In genomic region chr3:138356666-138357409, GRCh38 we compare ENCODE assay signal across 26 cellular contexts. TPM values are rescaled to one million over a fixed set of nuclear protein-coding genes. Genes with fewer than 3 reads are reported as not detected.
DNase-seq lines count a peak whose midpoint lies in the region; ATAC-seq and TF ChIP-seq lines count a peak whose summit lies in the region.
"Had no signal": no experiment of that assay in that cellular context is flagged by ENCODE, and none has a peak within 500 bp of the region (broad histone marks: within the 10 kb centered on the region; RNA-seq: fewer than 3 reads in every experiment).

No MANE protein-coding gene starts in this region.

- H3K9me3 Mint-ChIP-seq in activated CD8-positive, alpha-beta memory T cell treated with anti-CD3 and anti-CD28 coated beads, Interleukin-2, amount 10 ng/mL, durations not matched to agents 7 days and 5 days (ENCODE audit: low read depth): no peaks in the 10 kb centered on the region
- H3K9me3 Mint-ChIP-seq: activated CD4-positive, alpha-beta T cell treated with anti-CD3 and anti-CD28 coated beads, Interleukin-2, amount 10 ng/mL, durations not matched to agents 7 days and 5 days; activated naive CD8-positive, alpha-beta T cell treated with anti-CD3 and anti-CD28 coated beads for 36 hours; H9 had no signal

- H3K27me3 ChIP-seq in dorsolateral prefrontal cortex: no peaks in the 10 kb centered on the region
- H3K27me3 ChIP-seq in suprapubic skin: no peaks in the 10 kb centered on the region
- H3K27me3 ChIP-seq: body of pancreas, uterus had no signal

- no peaks in the 10 kb centered on the region for H3K36me3 Mint-ChIP-seq in activated CD8-positive, alpha-beta memory T cell treated with anti-CD3 and anti-CD28 coated beads, Interleukin-2, amount 10 ng/mL, durations not matched to agents 7 days and 5 days
- H3K36me3 Mint-ChIP-seq: activated naive CD8-positive, alpha-beta T cell treated with anti-CD3 and anti-CD28 coated beads for 36 hours; CD4-positive, CD25-positive, alpha-beta regulatory T cell had no signal

- intact Hi-C loops in dorsolateral prefrontal cortex (cut with DNase I): no loop called here

- no peak overlapping the region for H3K4me3 Mint-ChIP-seq in activated CD8-positive, alpha-beta memory T cell treated with anti-CD3 and anti-CD28 coated beads, Interleukin-2, amount 10 ng/mL, durations not matched to agents 7 days and 5 days
- H3K4me3 Mint-ChIP-seq: activated CD4-positive, alpha-beta T cell treated with anti-CD3 and anti-CD28 coated beads, Interleukin-2, amount 10 ng/mL, durations not matched to agents 7 days and 5 days; activated naive CD8-positive, alpha-beta T cell treated with anti-CD3 and anti-CD28 coated beads for 36 hours; CD4-positive, CD25-positive, alpha-beta regulatory T cell; H9 had no signal

- no peak for TF ChIP-seq CTCF in dorsolateral prefrontal cortex (IDR thresholded peaks at IDR 0.05 in 54 of 56, conservative IDR thresholded peaks at IDR 0.05 in 2 of 56; ENCODE audit: low read depth in 1 of 56, partially characterized antibody in 56 of 56)
- no peak for TF ChIP-seq CTCF in suprapubic skin (IDR thresholded peaks at IDR 0.05)

- H3K4me3 ChIP-seq in dorsolateral prefrontal cortex: no peak overlapping the region
- no peak overlapping the region for H3K4me3 ChIP-seq in suprapubic skin
- H3K4me3 ChIP-seq: body of pancreas, K562, uterus had no signal

- 74% methylated on average over 8 of the region's 8 CpGs for WGBS in suprapubic skin

- no peak overlapping the region for H3K27ac Mint-ChIP-seq in activated CD8-positive, alpha-beta memory T cell treated with anti-CD3 and anti-CD28 coated beads, Interleukin-2, amount 10 ng/mL, durations not matched to agents 7 days and 5 days
- H3K27ac Mint-ChIP-seq: activated CD4-positive, alpha-beta T cell treated with anti-CD3 and anti-CD28 coated beads, Interleukin-2, amount 10 ng/mL, durations not matched to agents 7 days and 5 days; activated naive CD8-positive, alpha-beta T cell treated with anti-CD3 and anti-CD28 coated beads for 36 hours; CD4-positive, CD25-positive, alpha-beta regulatory T cell had no signal

- H3K27me3 Mint-ChIP-seq in activated CD8-positive, alpha-beta memory T cell treated with anti-CD3 and anti-CD28 coated beads, Interleukin-2, amount 10 ng/mL, durations not matched to agents 7 days and 5 days: peaks cover 11% of the 10 kb centered on the region
- H3K27me3 Mint-ChIP-seq: activated naive CD8-positive, alpha-beta T cell treated with anti-CD3 and anti-CD28 coated beads for 36 hours had no signal

- H3K36me3 ChIP-seq in suprapubic skin: no peaks in the 10 kb centered on the region
- H3K36me3 ChIP-seq: neutrophil, uterus had no signal

- no peaks in the 10 kb centered on the region for H3K9me3 ChIP-seq in suprapubic skin
- H3K9me3 ChIP-seq: body of pancreas, neutrophil, uterus had no signal

- H3K4me1 ChIP-seq in suprapubic skin: peaks cover 15% of the 10 kb centered on the region
- H3K4me1 ChIP-seq: body of pancreas, uterus had no signal

- peak; percentile 81 for DNase-seq in LHCN-M2 (ENCODE audit: low read depth)
- DNase-seq in dorsolateral prefrontal cortex: no peak
- peak; percentile 97 for DNase-seq in myocyte (ENCODE audit: low read depth)
- no peak for DNase-seq in suprapubic skin (ENCODE audit: low spot score in 2 of 2)
- DNase-seq in HCEC 1CT: no peak
- DNase-seq in NCI-H748 treated with DMSO at 0.1 percent for 48 hours (lab: John Stamatoyannopoulos, UW): no peak
- DNase-seq in activated CD8-positive, alpha-beta memory T cell treated with anti-CD3 and anti-CD28 coated beads, Interleukin-2, amount 10 ng/mL, durations not matched to agents 7 days and 5 days: no peak
- no peak for DNase-seq in SHP77 treated with DMSO at 0.1 percent for 48 hours (lab: John Stamatoyannopoulos, UW)
- DNase-seq: activated CD4-positive, alpha-beta T cell treated with anti-CD3 and anti-CD28 coated beads, Interleukin-2, amount 10 ng/mL, durations not matched to agents 7 days and 5 days; activated naive CD8-positive, alpha-beta T cell treated with anti-CD3 and anti-CD28 coated beads for 36 hours; body of pancreas; CD4-positive, CD25-positive, alpha-beta regulatory T cell; cortex of kidney; DMS153; GDM1; glutamatergic neuron; H9; NCI-H1436; NCI-H524 treated with DMSO at 0.1 percent for 48 hours; uterus had no signal

- no peak for TF ChIP-seq EP300 in suprapubic skin (IDR thresholded peaks at IDR 0.05)

- no peak for TF ChIP-seq POLR2A in suprapubic skin (IDR thresholded peaks at IDR 0.05)

- H3K27ac ChIP-seq in dorsolateral prefrontal cortex (peak overlapping the region in 53 of 59 donors; percentile 5 to 94 (median 67)), suprapubic skin (peak overlapping the region; percentile 48)
- H3K27ac ChIP-seq: neutrophil, VCaP had no signal

- no peak for ATAC-seq in activated CD8-positive, alpha-beta memory T cell treated with anti-CD3 and anti-CD28 coated beads, Interleukin-2, amount 10 ng/mL, durations not matched to agents 7 days and 5 days
- ATAC-seq: body of pancreas, K562, SK-N-SH treated with all-trans-retinoic acid at 6 μM for 48 hours had no signal

- no peaks in the 10 kb centered on the region for H3K4me1 Mint-ChIP-seq in activated CD8-positive, alpha-beta memory T cell treated with anti-CD3 and anti-CD28 coated beads, Interleukin-2, amount 10 ng/mL, durations not matched to agents 7 days and 5 days
- H3K4me1 Mint-ChIP-seq: activated CD4-positive, alpha-beta T cell treated with anti-CD3 and anti-CD28 coated beads, Interleukin-2, amount 10 ng/mL, durations not matched to agents 7 days and 5 days; activated naive CD8-positive, alpha-beta T cell treated with anti-CD3 and anti-CD28 coated beads for 36 hours; CD4-positive, CD25-positive, alpha-beta regulatory T cell had no signal

- CTCF ChIA-PET in activated CD8-positive, alpha-beta memory T cell treated with anti-CD3 and anti-CD28 coated beads, Interleukin-2, amount 10 ng/mL, durations not matched to agents 7 days and 5 days (lab: Charles Lee): no interaction called here

RNA-seq across cellular contexts. Expression of gene MRAS, which starts 8.5 kb away (rescaled TPM):
- total RNA-seq in LHCN-M2 (2014; rRNA removed) (40.8 and 58.8 TPM in 2 replicates), dorsolateral prefrontal cortex (100 to 1,000 TPM in 118 of 120 experiments, 10 to 100 TPM in 2; 92.4 to 559 (median 198) TPM), myocyte (429 and 482 TPM in 2 replicates), suprapubic skin (10 to 100 TPM; 10.1 to 39.8 (median 20.1) TPM)
- 115 TPM for polyA plus RNA-seq in LHCN-M2 (2012)
- 883 TPM for polyA plus RNA-seq in myocyte (2012)
- total RNA-seq in activated CD8-positive, alpha-beta memory T cell treated with anti-CD3 and anti-CD28 coated beads, Interleukin-2, amount 10 ng/mL, durations not matched to agents 7 days and 5 days: not detected
- total RNA-seq: activated CD4-positive, alpha-beta T cell treated with anti-CD3 and anti-CD28 coated beads, Interleukin-2, amount 10 ng/mL, durations not matched to agents 7 days and 5 days; CD4-positive, CD25-positive, alpha-beta regulatory T cell; T-helper 2 cell treated with Interferon-gamma antibody and Interleukin-4, amounts not matched to agents 100 ng/mL and 5 ng/mL, for 36 hours had no signal
- polyA plus RNA-seq: CD4-positive, CD25-positive, alpha-beta regulatory T cell had no signal

RNA-seq across cellular contexts. Expression of gene NME9, which starts 27.2 kb away (rescaled TPM):
- total RNA-seq in LHCN-M2 (2014; rRNA removed): not detected in 2 replicates
- polyA plus RNA-seq in LHCN-M2 (2012): 0.21 TPM
- 10 to 100 TPM in 117 of 120 experiments, 1 to 10 TPM in 3; 7.8 to 32.2 (median 17.3) TPM for total RNA-seq in dorsolateral prefrontal cortex
- total RNA-seq in myocyte: not detected in 2 replicates
- 0.44 TPM for polyA plus RNA-seq in myocyte (2012)
- total RNA-seq in suprapubic skin: under 1 TPM in 1 of 4 donors, not detected in 3; 0.38 TPM
- not detected for total RNA-seq in activated CD8-positive, alpha-beta memory T cell treated with anti-CD3 and anti-CD28 coated beads, Interleukin-2, amount 10 ng/mL, durations not matched to agents 7 days and 5 days
- total RNA-seq: activated CD4-positive, alpha-beta T cell treated with anti-CD3 and anti-CD28 coated beads, Interleukin-2, amount 10 ng/mL, durations not matched to agents 7 days and 5 days; activated naive CD8-positive, alpha-beta T cell treated with anti-CD3 and anti-CD28 coated beads for 36 hours; CD4-positive, CD25-positive, alpha-beta regulatory T cell; fibroblast of lung; H9; K562; T-helper 2 cell treated with Interferon-gamma antibody and Interleukin-4, amounts not matched to agents 100 ng/mL and 5 ng/mL, for 36 hours had no signal
- polyA plus RNA-seq: fibroblast of lung had no signal

Comparison
In these comparisons a context has a peak if more than half of its experiments do, and no peak if none do; other contexts are left out.
1. DNase-seq: peak in LHCN-M2 (single experiment) and myocyte (single experiment); none in dorsolateral prefrontal cortex (0 of 10), suprapubic skin (0 of 2), HCEC 1CT (single experiment), NCI-H748 treated with DMSO at 0.1 percent for 48 hours (single experiment), activated CD8-positive, alpha-beta memory T cell treated with anti-CD3 and anti-CD28 coated beads, Interleukin-2, amount 10 ng/mL, durations not matched to agents 7 days and 5 days (single experiment) and SHP77 treated with DMSO at 0.1 percent for 48 hours (single experiment).
2. RNA of gene MRAS, which starts 8.5 kb away (total RNA-seq): 429 to 482 TPM in myocyte, 92.4 to 559 TPM in dorsolateral prefrontal cortex, 40.8 to 58.8 TPM in LHCN-M2 and 10.1 to 39.8 TPM in suprapubic skin; not detected in activated CD8-positive, alpha-beta memory T cell treated with anti-CD3 and anti-CD28 coated beads, Interleukin-2, amount 10 ng/mL, durations not matched to agents 7 days and 5 days; every median in the first group is over 4 times any median in the second.